In genomic region chr17:58382885-58383248, GRCh38 we compare ENCODE assay signal across 17 cellular contexts. TPM values are rescaled to one million over a fixed set of nuclear protein-coding genes. Genes with fewer than 3 reads are reported as not detected.
DNase-seq lines count a peak whose midpoint lies in the region; ATAC-seq, FAIRE-seq and TF ChIP-seq lines count a peak whose summit lies in the region.
"Had no signal": no experiment of that assay in that cellular context is flagged by ENCODE, and none has a peak within 500 bp of the region (broad histone marks: within the 10 kb centered on the region; RNA-seq: fewer than 3 reads in every experiment).

No MANE protein-coding gene starts in this region.

- no peak for FAIRE-seq in K562 (lab: Jason Lieb, UNC)

- POLR2A ChIA-PET in CD4-positive, alpha-beta T cell (lab: Charles Lee), result interaction anchor here (1.1 to 2.9 kb wide), 4 partner anchors 12 to 55 kb away, joined by 3 to 12 read pairs (median 4); partner anchors contain the start of genes SUPT4H1 and TSPOAP1
- POLR2A ChIA-PET in K562 (lab: Yijun Ruan, JAX), result interaction anchor here (1.0 to 1.6 kb wide), 5 partner anchors 9 to 56 kb away, joined by 3 to 5 read pairs (median 3); no protein-coding TSS in a partner anchor

- no peak overlapping the region for H3K27ac ChIP-seq in CD4-positive, alpha-beta T cell (ENCODE audit: low read depth, low read length)
- no peak overlapping the region for H3K27ac ChIP-seq in Karpas-422 (ENCODE audit: low read length)
- H3K27ac ChIP-seq in K562 (ENCODE audit: extremely low read depth, low read depth, low read length), result no peak overlapping the region
- H3K27ac ChIP-seq: BLaER1 treated with 17β-estradiol and CSF1 and Interleukin-3, amounts not matched to agents 10 nM and 100 nM; esophagus squamous epithelium had no signal

- no peaks in the 10 kb centered on the region for H3K9me2 ChIP-seq in Karpas-422 (replicated peaks; ENCODE audit: insufficient read depth, low read length)

- no peak for TF ChIP-seq RAD21 in K562 (CRISPR knock-in tag; conservative IDR thresholded peaks at IDR 0.05 in 1 of 2, IDR thresholded peaks at IDR 0.05 in 1 of 2)

- TF ChIP-seq POLR2A in K562 (conservative IDR thresholded peaks at IDR 0.05), result no peak
- TF ChIP-seq POLR2A in erythroblast (IDR thresholded peaks at IDR 0.05; ENCODE audit: low read length), result no peak

- H4K20me1 ChIP-seq in Karpas-422 (ENCODE audit: insufficient read depth, low read depth, low read length), result no peaks in the 10 kb centered on the region
- H4K20me1 ChIP-seq in K562 (replicated peaks; ENCODE audit: control insufficient read depth, insufficient read depth, low read length), result no peaks in the 10 kb centered on the region
- H4K20me1 ChIP-seq: BLaER1 treated with 17β-estradiol and CSF1 and Interleukin-3, amounts not matched to agents 10 nM and 100 nM had no signal

- H3K9me3 ChIP-seq in CD4-positive, alpha-beta T cell (ENCODE audit: control insufficient read depth, low read length), result no peaks in the 10 kb centered on the region
- no peaks in the 10 kb centered on the region for H3K9me3 ChIP-seq in Karpas-422 (ENCODE audit: low read length)
- no peaks in the 10 kb centered on the region for H3K9me3 ChIP-seq in K562 (replicated peaks; ENCODE audit: control insufficient read depth, insufficient read depth, low read depth, low read length)
- H3K9me3 ChIP-seq: BLaER1 treated with 17β-estradiol and CSF1 and Interleukin-3, amounts not matched to agents 10 nM and 100 nM; esophagus squamous epithelium had no signal

- CTCF ChIA-PET in CD4-positive, alpha-beta T cell (lab: Charles Lee), result interaction anchor here (1.3 to 1.5 kb wide), 2 partner anchors 35 to 38 kb away, joined by 3 to 6 read pairs; partner anchors contain the start of gene RNF43
- CTCF ChIA-PET in K562 (lab: Yijun Ruan, JAX; ENCODE audit: low intra/inter-chr PET ratio), result no interaction called here

- in situ Hi-C loops in K562 (cut with MboI), result no loop called here

- H3K4me2 ChIP-seq in Karpas-422 (ENCODE audit: low read depth, low read length, poor library complexity, severe bottlenecking) (no peak overlapping the region), K562 (ENCODE audit: insufficient read depth, low read length) (no peak overlapping the region)

- intact Hi-C loops in CD4-positive, alpha-beta T cell (cut with DNase I, micrococcal nuclease), result no loop called here
- intact Hi-C loops in K562 (cut with micrococcal nuclease), result no loop called here

- BruUV-seq in K562 (replicated peaks; lab: Mats Ljungman, UMichigan), result no TSS peak

- WGBS in K562 (ENCODE audit: insufficient coverage, low coverage, missing lambda C conversion rate), result 90% methylated on average over 1 of the region's 1 CpG

- no peak for TF ChIP-seq EP300 in K562 (IDR thresholded peaks at IDR 0.05; ENCODE audit: low read length)

- ATAC-seq in CD4-positive, alpha-beta T cell (ENCODE audit: poor library complexity), result no peak
- no peak for ATAC-seq in K562

- H3K27me3 Mint-ChIP-seq in CD4-positive, alpha-beta T cell, result no peaks in the 10 kb centered on the region
- H3K27me3 Mint-ChIP-seq in nephron progenitor cell (ENCODE audit: low read depth, poor library complexity), result peaks cover 3% of the 10 kb centered on the region

- H3K4me3 ChIP-seq in Karpas-422 (ENCODE audit: low read length) (no peak overlapping the region), K562 (no peak overlapping the region)
- H3K4me3 ChIP-seq: BLaER1 treated with 17β-estradiol and CSF1 and Interleukin-3, amounts not matched to agents 10 nM and 100 nM; esophagus squamous epithelium had no signal

- no peak for TF ChIP-seq CTCF in CD4-positive, alpha-beta T cell (IDR thresholded peaks at IDR 0.05)
- TF ChIP-seq CTCF in K562 (IDR thresholded peaks at IDR 0.05 in 2 of 3, conservative IDR thresholded peaks at IDR 0.05 in 1 of 3; ENCODE audit: insufficient read depth in 2 of 3, low read depth in 1 of 3, low read length in 3 of 3) (no peak), nephron progenitor cell (IDR thresholded peaks at IDR 0.05) (no peak)

- H3K27me3 ChIP-seq in CD4-positive, alpha-beta T cell (ENCODE audit: control insufficient read depth, insufficient read depth, low read length), result no peaks in the 10 kb centered on the region
- no peaks in the 10 kb centered on the region for H3K27me3 ChIP-seq in Karpas-422 (ENCODE audit: low read length)
- H3K27me3 ChIP-seq in K562 (ENCODE audit: control insufficient read depth in 2 of 2, insufficient read depth in 2 of 2, low read length in 2 of 2), result no peaks in the 10 kb centered on the region
- H3K27me3 ChIP-seq: BLaER1 treated with 17β-estradiol and CSF1 and Interleukin-3, amounts not matched to agents 10 nM and 100 nM; esophagus squamous epithelium had no signal

- no peak overlapping the region for H3K9ac ChIP-seq in Karpas-422 (ENCODE audit: low read length)
- no peak overlapping the region for H3K9ac ChIP-seq in K562 (ENCODE audit: insufficient read depth in 1 of 2, low read depth in 2 of 2, low read length in 2 of 2)
- H3K9ac ChIP-seq: BLaER1 treated with 17β-estradiol and CSF1 and Interleukin-3, amounts not matched to agents 10 nM and 100 nM had no signal

- peak overlapping the region; percentile 53 for H3K27ac Mint-ChIP-seq in CD4-positive, alpha-beta T cell
- peak overlapping the region; percentile 24 for H3K27ac Mint-ChIP-seq in nephron progenitor cell

- no peaks in the 10 kb centered on the region for H3K9me3 Mint-ChIP-seq in CD4-positive, alpha-beta T cell
- H3K9me3 Mint-ChIP-seq in nephron progenitor cell, result no peaks in the 10 kb centered on the region
- H3K9me3 Mint-ChIP-seq: activated T-helper 1 cell treated with anti-CD3 and anti-CD28 coated beads, Interleukin-12 subunit alpha, Interleukin-12 subunit beta, Interleukin-2, Interleukin-4 antibody, amounts not matched to agents 30 ng/mL and 10 ng/mL and 1 ng/mL, durations not matched to agents 14 hours and 24 hours and 36 hours had no signal

- H2AFZ ChIP-seq in Karpas-422 (ENCODE audit: low read length) (peak overlapping the region; percentile 72; the same call in 1 of the 2 replicates), K562 (ENCODE audit: low read depth, low read length) (peak overlapping the region; percentile 7; the same call in 1 of the 2 replicates)

- no peaks in the 10 kb centered on the region for H3K9me1 ChIP-seq in K562 (ENCODE audit: control insufficient read depth, insufficient read depth, low read length)

- no peak for DNase-seq in CD4-positive, alpha-beta T cell
- no peak for DNase-seq in Karpas-422
- no peak for DNase-seq in K562 (ENCODE audit: extremely low read depth in 1 of 4, low spot score in 3 of 4)
- DNase-seq in nephron progenitor cell, result no peak
- no peak for DNase-seq in stimulated activated CD4-positive, alpha-beta T cell treated with anti-CD3 and anti-CD28 coated beads, Interleukin-1b, Interleukin-23, amount 100 ng/mL, for 48 hours
- DNase-seq in iPS-NIHi11 (ENCODE audit: low spot score), result no peak
- no peak for DNase-seq in erythroblast (lab: John Stamatoyannopoulos, UW)
- DNase-seq: activated CD4-positive, alpha-beta T cell treated with anti-CD3 and anti-CD28 coated beads, Interleukin-2, amount 50 U/mL, for 4 hours; esophagus squamous epithelium; NCI-H1105 treated with DMSO at 0.1 percent for 48 hours; NCI-H226; Right ventricle myocardium superior; stimulated activated naive CD8-positive, alpha-beta T cell treated with anti-CD3 and anti-CD28 coated beads, Interleukin-15, Interleukin-2, amounts not matched to agents 100 U/mL and 50 U/mL, for 24 hours; T-helper 9 cell had no signal

- H3K4me1 Mint-ChIP-seq in CD4-positive, alpha-beta T cell (ENCODE audit: low read depth), result peaks cover 40% of the 10 kb centered on the region
- peaks cover 57% of the 10 kb centered on the region for H3K4me1 Mint-ChIP-seq in nephron progenitor cell

- H3K4me1 ChIP-seq in Karpas-422 (ENCODE audit: low read length), result peaks cover 29% of the 10 kb centered on the region
- peaks cover 11 to 37% of the 10 kb centered on the region in 2 experiments for H3K4me1 ChIP-seq in K562 (replicated peaks in 1 of 2; ENCODE audit: control insufficient read depth in 2 of 2, insufficient read depth in 2 of 2, low read length in 2 of 2)

- no peaks in the 10 kb centered on the region for H3K36me3 Mint-ChIP-seq in CD4-positive, alpha-beta T cell (ENCODE audit: low read depth)
- H3K36me3 Mint-ChIP-seq in nephron progenitor cell (ENCODE audit: low read depth), result no peaks in the 10 kb centered on the region

- no peaks in the 10 kb centered on the region for H3K36me3 ChIP-seq in Karpas-422 (ENCODE audit: insufficient read depth, low read length)
- H3K36me3 ChIP-seq in K562 (ENCODE audit: control insufficient read depth, insufficient read depth, low read length), result no peaks in the 10 kb centered on the region
- H3K36me3 ChIP-seq: BLaER1 treated with 17β-estradiol and CSF1 and Interleukin-3, amounts not matched to agents 10 nM and 100 nM; esophagus squamous epithelium had no signal

- no peaks in the 10 kb centered on the region for H3K79me2 ChIP-seq in Karpas-422 (ENCODE audit: low read length)
- no peaks in the 10 kb centered on the region for H3K79me2 ChIP-seq in K562 (ENCODE audit: control insufficient read depth, insufficient read depth, low read length)

- no peak overlapping the region for H3K4me3 Mint-ChIP-seq in CD4-positive, alpha-beta T cell
- H3K4me3 Mint-ChIP-seq in nephron progenitor cell, result no peak overlapping the region

RNA-seq across cellular contexts. Expression of gene SUPT4H1, which starts 30.9 kb away (rescaled TPM):
- 10 to 100 TPM; 46.5 to 47.0 TPM for total RNA-seq in CD4-positive, alpha-beta T cell
- 50.2 and 64.7 TPM in 2 replicates for total RNA-seq in Karpas-422 (2014; rRNA removed; shearing (Covaris generic); ENCODE audit: low replicate concordance)
- total RNA-seq in K562 (2011; cell fraction: chromatin; rRNA removed; ENCODE audit: low replicate concordance), result 26.0 and 31.9 TPM in 2 replicates
- 30.7 and 32.8 TPM in 2 replicates for total RNA-seq in K562 (2011; cell fraction: nucleolus; rRNA removed)
- 38.1 and 51.1 TPM in 2 replicates for total RNA-seq in K562 (2011; cell fraction: nucleoplasm; rRNA removed)
- total RNA-seq in K562 (2014; rRNA removed) (62.1 and 94.0 TPM in 2 replicates), K562 (2014; rRNA removed; fragmentation: Illumina TruSeq; extraction: Trizol) (102 and 108 TPM in 2 replicates), K562 (2015; rRNA removed; fragmentation: Illumina TruSeq; extraction: Trizol) (90.6 and 94.8 TPM in 2 replicates), K562 (2021) (105 and 111 TPM in 2 replicates)
- polyA plus RNA-seq in K562 (2011; rRNA removed) (198 and 273 TPM in 2 replicates), K562 (2014; fragmentation: Illumina TruSeq; extraction: Trizol) (116 and 140 TPM in 2 replicates), K562 (2014; fragmentation: Nextera tagmentation; extraction: Ambion mirVana) (100 to 1,000 TPM; 235 to 320 TPM), K562 (2014; rRNA removed) (113 and 117 TPM in 2 replicates)
- 118 and 163 TPM in 2 replicates for polyA plus RNA-seq in K562 (2011; cell fraction: cytosol; rRNA removed)
- 45.3 and 71.9 TPM in 2 replicates for polyA plus RNA-seq in K562 (2011; cell fraction: nucleus; rRNA removed)
- 120 and 125 TPM in 2 replicates for polyA plus RNA-seq in K562 (2012)
- 107 and 135 TPM in 2 replicates for polyA minus RNA-seq in K562 (2011; rRNA and poly(A)+ RNA removed)
- 23.5 and 42.2 TPM in 2 replicates for polyA minus RNA-seq in K562 (2011; cell fraction: cytosol; rRNA and poly(A)+ RNA removed)
- polyA minus RNA-seq in K562 (2011; cell fraction: nucleus; rRNA and poly(A)+ RNA removed), result 12.4 and 23.0 TPM in 2 replicates

RNA-seq across cellular contexts. Expression of gene RNF43, which starts 34.5 kb away (rescaled TPM):
- total RNA-seq in CD4-positive, alpha-beta T cell, result 1 to 10 TPM in 1 of 2 experiments, under 1 TPM in 1; 0.69 to 1.9 TPM
- total RNA-seq in Karpas-422 (2014; rRNA removed; shearing (Covaris generic); ENCODE audit: low replicate concordance), result not detected in 2 replicates
- 8.4 and 9.4 TPM in 2 replicates for total RNA-seq in K562 (2011; cell fraction: chromatin; rRNA removed; ENCODE audit: low replicate concordance)
- 5.0 and 6.2 TPM in 2 replicates for total RNA-seq in K562 (2011; cell fraction: nucleolus; rRNA removed)
- 7.3 and 9.5 TPM in 2 replicates for total RNA-seq in K562 (2011; cell fraction: nucleoplasm; rRNA removed)
- total RNA-seq in K562 (2014; rRNA removed) (1.5 and 2.0 TPM in 2 replicates), K562 (2014; rRNA removed; fragmentation: Illumina TruSeq; extraction: Trizol) (1.5 TPM in 2 replicates), K562 (2015; rRNA removed; fragmentation: Illumina TruSeq; extraction: Trizol) (1.2 TPM in 2 replicates), K562 (2021) (2.3 and 2.7 TPM in 2 replicates)
- polyA plus RNA-seq in K562 (2011; rRNA removed) (0.75 and 1.2 TPM in 2 replicates), K562 (2014; fragmentation: Illumina TruSeq; extraction: Trizol) (1.7 and 2.1 TPM in 2 replicates), K562 (2014; fragmentation: Nextera tagmentation; extraction: Ambion mirVana) (under 1 TPM; 0.29 to 0.51 TPM), K562 (2014; rRNA removed) (1.4 TPM in 2 replicates)
- polyA plus RNA-seq in K562 (2011; cell fraction: cytosol; rRNA removed), result 0.47 and 0.79 TPM in 2 replicates
- 2.0 and 2.8 TPM in 2 replicates for polyA plus RNA-seq in K562 (2011; cell fraction: nucleus; rRNA removed)
- polyA plus RNA-seq in K562 (2012), result 2.6 and 3.4 TPM in 2 replicates
- 1.1 and 3.1 TPM in 2 replicates for polyA minus RNA-seq in K562 (2011; rRNA and poly(A)+ RNA removed)
- 0.29 and 2.1 TPM in 2 replicates for polyA minus RNA-seq in K562 (2011; cell fraction: cytosol; rRNA and poly(A)+ RNA removed)
- 0.89 and 1.3 TPM in 2 replicates for polyA minus RNA-seq in K562 (2011; cell fraction: nucleus; rRNA and poly(A)+ RNA removed)
- total RNA-seq: dermis microvascular lymphatic vessel endothelial cell had no signal

RNA-seq across cellular contexts. Expression of gene TSPOAP1, which starts 54.3 kb away (rescaled TPM):
- total RNA-seq in CD4-positive, alpha-beta T cell, result 10 to 100 TPM; 17.8 to 19.5 TPM
- 7.8 and 14.0 TPM in 2 replicates for total RNA-seq in Karpas-422 (2014; rRNA removed; shearing (Covaris generic); ENCODE audit: low replicate concordance)
- 26.2 and 58.3 TPM in 2 replicates for total RNA-seq in K562 (2011; cell fraction: chromatin; rRNA removed; ENCODE audit: low replicate concordance)
- total RNA-seq in K562 (2011; cell fraction: nucleolus; rRNA removed), result 24.0 and 24.1 TPM in 2 replicates
- 18.1 and 18.9 TPM in 2 replicates for total RNA-seq in K562 (2011; cell fraction: nucleoplasm; rRNA removed)
- total RNA-seq in K562 (2014; rRNA removed) (1.0 and 1.8 TPM in 2 replicates), K562 (2014; rRNA removed; fragmentation: Illumina TruSeq; extraction: Trizol) (0.57 and 0.87 TPM in 2 replicates), K562 (2015; rRNA removed; fragmentation: Illumina TruSeq; extraction: Trizol) (0.94 and 1.2 TPM in 2 replicates), K562 (2021) (1.7 and 3.3 TPM in 2 replicates)
- polyA plus RNA-seq in K562 (2011; rRNA removed) (3.2 and 3.3 TPM in 2 replicates), K562 (2014; fragmentation: Illumina TruSeq; extraction: Trizol) (1.1 and 1.2 TPM in 2 replicates), K562 (2014; fragmentation: Nextera tagmentation; extraction: Ambion mirVana) (not detected), K562 (2014; rRNA removed) (1.6 and 3.9 TPM in 2 replicates)
- 2.4 and 2.6 TPM in 2 replicates for polyA plus RNA-seq in K562 (2011; cell fraction: cytosol; rRNA removed)
- 26.8 and 38.8 TPM in 2 replicates for polyA plus RNA-seq in K562 (2011; cell fraction: nucleus; rRNA removed)
- polyA plus RNA-seq in K562 (2012), result 3.0 and 5.1 TPM in 2 replicates
- 1.1 and 1.8 TPM in 2 replicates for polyA minus RNA-seq in K562 (2011; rRNA and poly(A)+ RNA removed)
- 0.76 and 2.1 TPM in 2 replicates for polyA minus RNA-seq in K562 (2011; cell fraction: cytosol; rRNA and poly(A)+ RNA removed)
- polyA minus RNA-seq in K562 (2011; cell fraction: nucleus; rRNA and poly(A)+ RNA removed), result 4.1 and 6.2 TPM in 2 replicates
- total RNA-seq: dermis microvascular lymphatic vessel endothelial cell had no signal
